ENCODE assay signal across 8 cellular contexts in genomic region chr14:100417466-100417865, GRCh38. TPM values are rescaled to one million over a fixed set of nuclear protein-coding genes. Genes with fewer than 3 reads are reported as not detected.
DNase-seq lines count a peak whose midpoint lies in the region; ATAC-seq and TF ChIP-seq lines count a peak whose summit lies in the region.

No MANE protein-coding gene starts in this region.

- H3K36me3 Mint-ChIP-seq in mesothelial cell of epicardium = peaks cover 2% of the 10 kb centered on the region
- peaks cover 1 to 2% of the 10 kb centered on the region in 2 donors for H3K36me3 Mint-ChIP-seq in activated T-cell treated with anti-CD3 and anti-CD28 coated beads, Interleukin-2, amount 50 U/mL, for 72 hours (ENCODE audit: insufficient read depth in 2 of 2)

- peak overlapping the region; percentile 91 for H3K27ac ChIP-seq in PC-3 (ENCODE audit: low read length)

- peaks cover 4% of the 10 kb centered on the region for H3K9me3 Mint-ChIP-seq in mesothelial cell of epicardium
- no peaks in the 10 kb centered on the region for H3K9me3 Mint-ChIP-seq in activated T-cell treated with anti-CD3 and anti-CD28 coated beads, Interleukin-2, amount 50 U/mL, for 72 hours

- ATAC-seq in PC-3 (peak; percentile 91), GM21515 (IDR thresholded peaks at IDR 0.05; ENCODE audit: unreplicated experiment) (no peak), HG02763 (IDR thresholded peaks at IDR 0.05; ENCODE audit: unreplicated experiment) (no peak), GM18519 (IDR thresholded peaks at IDR 0.05; ENCODE audit: low FRiP score, unreplicated experiment) (no peak)
- no peak for ATAC-seq in activated T-cell treated with anti-CD3 and anti-CD28 coated beads, Interleukin-2, amount 50 U/mL, for 72 hours (replicated peaks in 1 of 2)

- CTCF ChIA-PET in PC-3 (lab: Charles Lee) = interaction anchor here (0.6 to 3.8 kb wide), 9 partner anchors 22 to 236 kb away, joined by 3 to 25 read pairs (median 6); no protein-coding TSS in a partner anchor

- POLR2A ChIA-PET in PC-3 (lab: Charles Lee; ENCODE audit: unreplicated experiment) = no interaction called here

- DNase-seq in GM12864 (ENCODE audit: low read depth) (no peak), PC-3 (peak; percentile 94), epithelial cell of esophagus (ENCODE audit: low read depth) (peak; percentile 91), mesothelial cell of epicardium (ENCODE audit: low spot score in 2 of 2, unreplicated experiment in 2 of 2) (peak in 1 of 2 experiments; percentile 60)
- DNase-seq in activated T-cell treated with anti-CD3 and anti-CD28 coated beads, Interleukin-2, amount 50 U/mL, for 72 hours = no peak

- H3K4me3 Mint-ChIP-seq in mesothelial cell of epicardium = no peak overlapping the region
- no peak overlapping the region for H3K4me3 Mint-ChIP-seq in activated T-cell treated with anti-CD3 and anti-CD28 coated beads, Interleukin-2, amount 50 U/mL, for 72 hours

- H3K79me2 ChIP-seq in PC-3 (ENCODE audit: low read length) = no peaks in the 10 kb centered on the region

- no peaks in the 10 kb centered on the region for H3K9me2 ChIP-seq in PC-3 (replicated peaks; ENCODE audit: low read length)

- intact Hi-C loops in PC-3 (cut with micrococcal nuclease) = loop anchor here (1.0 kb wide), 4 partner anchors 23 to 237 kb away; no protein-coding TSS in a partner anchor

- no peaks in the 10 kb centered on the region for H4K20me1 ChIP-seq in PC-3 (ENCODE audit: low read length)

- no TSS peak for BruUV-seq in PC-3 (replicated peaks; lab: Mats Ljungman, UMichigan)

- H3K4me1 ChIP-seq in PC-3 (ENCODE audit: insufficient read depth, low read length) = peaks cover 30% of the 10 kb centered on the region

- no peak overlapping the region for H3K4me3 ChIP-seq in GM12864 (ENCODE audit: low read depth, low read length)
- H3K4me3 ChIP-seq in PC-3 (ENCODE audit: low read length) = no peak overlapping the region
- no peak overlapping the region for H3K4me3 ChIP-seq in epithelial cell of esophagus (ENCODE audit: low read length)

- peak overlapping the region; percentile 62 for H3K9ac ChIP-seq in PC-3 (ENCODE audit: low read length)

- H3K4me2 ChIP-seq in PC-3 (ENCODE audit: low read length) = peak overlapping the region; percentile 32

- no peak overlapping the region for H3K27ac Mint-ChIP-seq in mesothelial cell of epicardium
- no peak overlapping the region for H3K27ac Mint-ChIP-seq in activated T-cell treated with anti-CD3 and anti-CD28 coated beads, Interleukin-2, amount 50 U/mL, for 72 hours

- no peaks in the 10 kb centered on the region for H3K27me3 ChIP-seq in PC-3 (ENCODE audit: low read length)

- peaks cover 3% of the 10 kb centered on the region for H3K4me1 Mint-ChIP-seq in mesothelial cell of epicardium
- H3K4me1 Mint-ChIP-seq in activated T-cell treated with anti-CD3 and anti-CD28 coated beads, Interleukin-2, amount 50 U/mL, for 72 hours (ENCODE audit: low read depth) = no peaks in the 10 kb centered on the region

- TF ChIP-seq CTCF in GM12864 (IDR thresholded peaks at IDR 0.05; ENCODE audit: low read depth, low read length, missing control alignments) (peak; percentile 18), PC-3 (conservative IDR thresholded peaks at IDR 0.05; ENCODE audit: low read depth, low read length) (peak; percentile 88), epithelial cell of esophagus (IDR thresholded peaks at IDR 0.05; ENCODE audit: insufficient read depth, low read depth, low read length, missing control alignments) (peak; percentile 94), mesothelial cell of epicardium (IDR thresholded peaks at IDR 0.05; ENCODE audit: unreplicated experiment) (peak; percentile 26)

- H2AFZ ChIP-seq in PC-3 (ENCODE audit: low read length) = peak overlapping the region; percentile 58

- H3K27me3 Mint-ChIP-seq in mesothelial cell of epicardium (ENCODE audit: low read depth) = no peaks in the 10 kb centered on the region
- H3K27me3 Mint-ChIP-seq in activated T-cell treated with anti-CD3 and anti-CD28 coated beads, Interleukin-2, amount 50 U/mL, for 72 hours (ENCODE audit: low read depth) = no peaks in the 10 kb centered on the region

- H3K9me3 ChIP-seq in PC-3 (ENCODE audit: low read length) = no peaks in the 10 kb centered on the region

- no peaks in the 10 kb centered on the region for H3F3A ChIP-seq in PC-3 (ENCODE audit: low read length, unreplicated experiment)

- H3K36me3 ChIP-seq in PC-3 (ENCODE audit: low read depth, low read length) = no peaks in the 10 kb centered on the region

RNA-seq across cellular contexts. Expression of gene WDR25, which starts 41.2 kb away (rescaled TPM):
- total RNA-seq in PC-3 (2014; rRNA removed) = 8.3 and 13.0 TPM in 2 replicates
- total RNA-seq in mesothelial cell of epicardium = 12.7 to 13.8 TPM (median 12.9 TPM) in 3 replicates
- 10 to 100 TPM; 12.5 to 13.6 TPM for total RNA-seq in activated T-cell treated with anti-CD3 and anti-CD28 coated beads, Interleukin-2, amount 50 U/mL, for 72 hours

Comparison
In these comparisons a context has a peak if more than half of its experiments do, and no peak if none do; other contexts are left out.
1. DNase-seq: peak in PC-3 (single experiment) and epithelial cell of esophagus (single experiment); none in GM12864 (single experiment) and activated T-cell treated with anti-CD3 and anti-CD28 coated beads, Interleukin-2, amount 50 U/mL, for 72 hours (0 of 2).
2. CTCF ChIP-seq: peak in every context shown above with its lines; median percentile 94 in epithelial cell of esophagus; 88 in PC-3; 26 in mesothelial cell of epicardium; 18 in GM12864.